In the genomic region with DNA sequence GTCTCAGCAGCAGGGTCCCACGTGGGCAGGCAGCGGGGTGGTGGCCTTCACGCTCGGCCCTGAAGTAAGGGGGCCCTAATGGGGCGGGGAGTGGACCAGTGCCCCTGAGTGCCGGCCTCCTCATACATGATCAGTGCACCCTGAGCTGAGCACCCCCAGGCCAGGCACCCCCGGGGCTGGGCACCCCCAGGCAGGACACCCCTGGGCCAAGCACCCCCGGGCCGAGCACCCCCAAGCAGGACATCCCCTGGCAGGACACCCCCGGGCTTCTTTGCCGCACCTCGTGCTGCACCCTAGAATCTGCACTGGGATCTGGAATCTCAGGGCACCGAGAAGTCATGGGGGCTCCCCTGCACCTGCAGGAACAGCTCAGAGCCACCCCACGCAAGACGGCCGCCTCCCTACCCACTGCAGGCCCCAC, we compare ENCODE assay signal across 14 cellular contexts.
"Had no signal": no experiment of that assay in that cellular context is flagged by ENCODE, and none has a peak within 500 bp of the region (broad histone marks: within the 10 kb centered on the region; RNA-seq: fewer than 3 reads in every experiment).

No MANE protein-coding gene starts in this region.

- ATAC-seq: activated naive CD4-positive, alpha-beta T cell treated with anti-CD3 and anti-CD28 coated beads, Interleukin-2, amount 50 U/mL, for 72 hours; left cardiac atrium; natural killer cell; T-helper 17 cell had no signal

- H3K27ac ChIP-seq: testis had no signal

- H3K27me3 ChIP-seq: pancreas, testis had no signal

- H3K4me3 Mint-ChIP-seq: activated B cell treated with CpG ODN at 0.5 μM for 24 hours; activated CD4-positive, alpha-beta T cell treated with anti-CD3 and anti-CD28 coated beads, Interleukin-2, amount 10 ng/mL, durations not matched to agents 7 days and 5 days; immature natural killer cell; natural killer cell; T-helper 17 cell had no signal

- H3K36me3 Mint-ChIP-seq: activated naive CD4-positive, alpha-beta T cell treated with anti-CD3 and anti-CD28 coated beads, Interleukin-2, amount 50 U/mL, for 72 hours; immature natural killer cell; natural killer cell had no signal

- DNase-seq: activated B cell treated with CpG ODN at 0.5 μM for 24 hours; activated CD4-positive, alpha-beta T cell treated with anti-CD3 and anti-CD28 coated beads, Interleukin-2, amount 10 ng/mL, durations not matched to agents 7 days and 5 days; amniotic stem cell; dermis blood vessel endothelial cell; immature natural killer cell; left cardiac atrium; natural killer cell; stimulated activated CD4-positive, alpha-beta T cell treated with anti-CD3 and anti-CD28 coated beads, Interleukin-2, amount 100 ng/mL, for 24 hours; stimulated activated naive CD4-positive, alpha-beta T cell; testis had no signal

- H3K4me1 ChIP-seq: pancreas, testis had no signal

- H3K27me3 Mint-ChIP-seq: activated B cell treated with CpG ODN at 0.5 μM for 24 hours; activated CD4-positive, alpha-beta T cell treated with anti-CD3 and anti-CD28 coated beads, Interleukin-2, amount 10 ng/mL, durations not matched to agents 7 days and 5 days; T-helper 17 cell had no signal

- H3K4me3 ChIP-seq: pancreas, testis had no signal

- H3K9me3 Mint-ChIP-seq: activated B cell treated with CpG ODN at 0.5 μM for 24 hours; activated CD4-positive, alpha-beta T cell treated with anti-CD3 and anti-CD28 coated beads, Interleukin-2, amount 10 ng/mL, durations not matched to agents 7 days and 5 days; activated naive CD4-positive, alpha-beta T cell treated with anti-CD3 and anti-CD28 coated beads, Interleukin-2, amount 50 U/mL, for 72 hours; immature natural killer cell; natural killer cell had no signal

- H3K9me3 ChIP-seq: pancreas, testis had no signal

- H3K4me1 Mint-ChIP-seq: activated B cell treated with CpG ODN at 0.5 μM for 24 hours; activated CD4-positive, alpha-beta T cell treated with anti-CD3 and anti-CD28 coated beads, Interleukin-2, amount 10 ng/mL, durations not matched to agents 7 days and 5 days; immature natural killer cell; natural killer cell had no signal

- H3K36me3 ChIP-seq: pancreas had no signal

- H3K27ac Mint-ChIP-seq: activated B cell treated with CpG ODN at 0.5 μM for 24 hours; activated CD4-positive, alpha-beta T cell treated with anti-CD3 and anti-CD28 coated beads, Interleukin-2, amount 10 ng/mL, durations not matched to agents 7 days and 5 days; activated naive CD4-positive, alpha-beta T cell treated with anti-CD3 and anti-CD28 coated beads, Interleukin-2, amount 50 U/mL, for 72 hours; activated T-helper 2 cell treated with anti-CD3 and anti-CD28 coated beads, Interferon-gamma antibody, Interleukin-2, Interleukin-4, amounts not matched to agents 10 μg/mL and 5 μg/mL and 100 μg/mL, durations not matched to agents 14 hours and 24 hours and 36 hours; immature natural killer cell; natural killer cell; T-helper 17 cell had no signal
